11 cellular contexts compared by ENCODE assay signal in genomic region chr3:30605005-30605404, GRCh38. TPM values are rescaled to one million over a fixed set of nuclear protein-coding genes. Genes with fewer than 3 reads are reported as not detected.
A peak's percentile ranks its signal among the peaks of the same experiment; 100 is the strongest.
DNase-seq lines count a peak whose midpoint lies in the region; ATAC-seq, FAIRE-seq and TF ChIP-seq lines count a peak whose summit lies in the region.
"Had no signal": no experiment of that assay in that cellular context is flagged by ENCODE, and none has a peak within 500 bp of the region (broad histone marks: within the 10 kb centered on the region; RNA-seq: fewer than 3 reads in every experiment).

No MANE protein-coding gene starts in this region.

- no peaks in the 10 kb centered on the region for H3K9me1 ChIP-seq in keratinocyte (ENCODE audit: control insufficient read depth, extremely low read depth, insufficient read depth, low read length)

- peaks cover 35% of the 10 kb centered on the region for H3K79me2 ChIP-seq in keratinocyte (ENCODE audit: control insufficient read depth, insufficient read depth, low read length)

- H3K4me2 ChIP-seq in keratinocyte (ENCODE audit: control insufficient read depth, extremely low read depth, insufficient read depth, low read depth, low read length) = peak overlapping the region; percentile 91

- H3K27ac ChIP-seq in keratinocyte (ENCODE audit: control insufficient read depth, insufficient read depth, low read length) = peak overlapping the region; percentile 91

- peaks cover 47% of the 10 kb centered on the region for H3K4me1 Mint-ChIP-seq in T-helper 1 cell treated with Interleukin-12 subunit alpha and Interleukin-12 subunit beta and Interleukin-4 antibody, amounts not matched to agents 30 μg/mL and 1 μg/mL, for 36 hours (ENCODE audit: low read depth)
- peaks cover 80% of the 10 kb centered on the region for H3K4me1 Mint-ChIP-seq in activated B cell treated with CpG ODN at 0.5 μM for 24 hours
- peaks cover 41 to 65% of the 10 kb centered on the region in 2 donors for H3K4me1 Mint-ChIP-seq in stimulated activated naive B cell treated with anti-CD40 and anti-IgM and Interleukin-4, amounts not matched to agents 10 μg/mL and 1 μg/mL and 100 μg/mL, for 72 hours

- dilution Hi-C loops in keratinocyte (cut with MboI; ENCODE audit: extremely low pct_ligation_motif_present, low sequenced_read_pairs) = no loop called here

- DNase-seq in T-helper 1 cell = no peak
- no peak for DNase-seq in activated B cell treated with CpG ODN at 0.5 μM for 24 hours
- no peak for DNase-seq in keratinocyte (ENCODE audit: low read depth, low spot score)
- DNase-seq in stimulated activated naive B cell treated with anti-CD40 and anti-IgM and Interleukin-4, amounts not matched to agents 10 μg/mL and 1 μg/mL and 100 μg/mL, for 72 hours = no peak
- no peak for DNase-seq in NCI-H1417 treated with DMSO at 0.1 percent for 48 hours (lab: John Stamatoyannopoulos, UW)
- DNase-seq: aorta, NCI-H345 had no signal

- no peaks in the 10 kb centered on the region for H3K9me3 Mint-ChIP-seq in T-helper 1 cell treated with Interleukin-12 subunit alpha and Interleukin-12 subunit beta and Interleukin-4 antibody, amounts not matched to agents 30 μg/mL and 1 μg/mL, for 36 hours
- H3K9me3 Mint-ChIP-seq in activated B cell treated with CpG ODN at 0.5 μM for 24 hours = no peaks in the 10 kb centered on the region
- no peaks in the 10 kb centered on the region for H3K9me3 Mint-ChIP-seq in stimulated activated naive B cell treated with anti-CD40 and anti-IgM and Interleukin-4, amounts not matched to agents 10 μg/mL and 1 μg/mL and 100 μg/mL, for 72 hours

- TF ChIP-seq CTCF in activated B cell treated with CpG ODN at 0.5 μM for 24 hours (IDR thresholded peaks at IDR 0.05) (no peak), keratinocyte (optimal IDR thresholded peaks at IDR 0.05 in 1 of 3, IDR thresholded peaks at IDR 0.05 in 1 of 3, conservative IDR thresholded peaks at IDR 0.05 in 1 of 3; ENCODE audit: extremely low read depth in 1 of 3, insufficient read depth in 2 of 3, low read length in 3 of 3) (no peak)

- POLR2A ChIA-PET in activated B cell treated with CpG ODN at 0.5 μM for 24 hours (lab: Charles Lee) = interaction anchor here (0.8 to 4.9 kb wide), 8 partner anchors 13 to 130 kb away, joined by 3 to 79 read pairs (median 4); no protein-coding TSS in a partner anchor

- intact Hi-C loops in activated B cell treated with CpG ODN at 0.5 μM for 24 hours (cut with micrococcal nuclease) = loop anchor here (5.0 to 10.0 kb wide), 2 partner anchors 273 to 1350 kb away; no protein-coding TSS in a partner anchor

- no peaks in the 10 kb centered on the region for H3K27me3 Mint-ChIP-seq in T-helper 1 cell treated with Interleukin-12 subunit alpha and Interleukin-12 subunit beta and Interleukin-4 antibody, amounts not matched to agents 30 μg/mL and 1 μg/mL, for 36 hours (ENCODE audit: low read depth)
- H3K27me3 Mint-ChIP-seq in activated B cell treated with CpG ODN at 0.5 μM for 24 hours = no peaks in the 10 kb centered on the region
- no peaks in the 10 kb centered on the region for H3K27me3 Mint-ChIP-seq in stimulated activated naive B cell treated with anti-CD40 and anti-IgM and Interleukin-4, amounts not matched to agents 10 μg/mL and 1 μg/mL and 100 μg/mL, for 72 hours

- CTCF ChIA-PET in activated B cell treated with CpG ODN at 0.5 μM for 24 hours (lab: Charles Lee) = interaction anchor here (1.2 to 1.9 kb wide), 4 partner anchors 53 to 285 kb away, joined by 3 to 7 read pairs (median 4); no protein-coding TSS in a partner anchor

- peaks cover 11% of the 10 kb centered on the region for H3K36me3 Mint-ChIP-seq in T-helper 1 cell treated with Interleukin-12 subunit alpha and Interleukin-12 subunit beta and Interleukin-4 antibody, amounts not matched to agents 30 μg/mL and 1 μg/mL, for 36 hours (ENCODE audit: low read depth)
- peaks cover 28% of the 10 kb centered on the region for H3K36me3 Mint-ChIP-seq in activated B cell treated with CpG ODN at 0.5 μM for 24 hours (ENCODE audit: low read depth)
- peaks cover 9 to 17% of the 10 kb centered on the region in 2 donors for H3K36me3 Mint-ChIP-seq in stimulated activated naive B cell treated with anti-CD40 and anti-IgM and Interleukin-4, amounts not matched to agents 10 μg/mL and 1 μg/mL and 100 μg/mL, for 72 hours

- peak overlapping the region in 1 of 3 experiments; percentile 97 for H3K4me3 ChIP-seq in keratinocyte (ENCODE audit: control insufficient read depth in 2 of 3, extremely low read depth in 1 of 3, insufficient read depth in 2 of 3, low read depth in 1 of 3, low read length in 3 of 3)

- H3K36me3 ChIP-seq in keratinocyte (ENCODE audit: control insufficient read depth in 2 of 2, extremely low read depth in 1 of 2, insufficient read depth in 2 of 2, low read length in 2 of 2) = peaks cover 0 to 3% of the 10 kb centered on the region in 2 experiments

- peaks cover 22% of the 10 kb centered on the region for H3K4me1 ChIP-seq in keratinocyte (ENCODE audit: control insufficient read depth, extremely low read depth, insufficient read depth, low read length)

- no peaks in the 10 kb centered on the region for H3K9me3 ChIP-seq in keratinocyte (ENCODE audit: control insufficient read depth, low read depth, low read length)

- peak overlapping the region; percentile 84 for H3K4me3 Mint-ChIP-seq in T-helper 1 cell treated with Interleukin-12 subunit alpha and Interleukin-12 subunit beta and Interleukin-4 antibody, amounts not matched to agents 30 μg/mL and 1 μg/mL, for 36 hours
- H3K4me3 Mint-ChIP-seq in activated B cell treated with CpG ODN at 0.5 μM for 24 hours = peak overlapping the region; percentile 94
- peak overlapping the region; percentile 76 to 97 for H3K4me3 Mint-ChIP-seq in stimulated activated naive B cell treated with anti-CD40 and anti-IgM and Interleukin-4, amounts not matched to agents 10 μg/mL and 1 μg/mL and 100 μg/mL, for 72 hours

- peak overlapping the region; percentile 95 for H3K27ac Mint-ChIP-seq in T-helper 1 cell treated with Interleukin-12 subunit alpha and Interleukin-12 subunit beta and Interleukin-4 antibody, amounts not matched to agents 30 μg/mL and 1 μg/mL, for 36 hours
- H3K27ac Mint-ChIP-seq in activated B cell treated with CpG ODN at 0.5 μM for 24 hours = peak overlapping the region; percentile 99
- peak overlapping the region; percentile 83 for H3K27ac Mint-ChIP-seq in stimulated activated naive B cell treated with anti-CD40 and anti-IgM and Interleukin-4, amounts not matched to agents 10 μg/mL and 1 μg/mL and 100 μg/mL, for 72 hours

- no peak overlapping the region for H2AFZ ChIP-seq in keratinocyte (ENCODE audit: control insufficient read depth, low read length)

- peak; percentile 13 for FAIRE-seq in keratinocyte (lab: Jason Lieb, UNC)
- FAIRE-seq: HTR-8/SVneo had no signal

- ATAC-seq in activated B cell treated with CpG ODN at 0.5 μM for 24 hours (ENCODE audit: low read depth) (no peak), GM21367 (IDR thresholded peaks at IDR 0.05; ENCODE audit: unreplicated experiment) (no peak), GM18909 (IDR thresholded peaks at IDR 0.05; ENCODE audit: poor library complexity, unreplicated experiment) (no peak)
- ATAC-seq in stimulated activated naive B cell treated with anti-CD40 and anti-IgM and Interleukin-4, amounts not matched to agents 10 μg/mL and 1 μg/mL and 100 μg/mL, for 72 hours (replicated peaks) = no peak

- H4K20me1 ChIP-seq in keratinocyte (ENCODE audit: control insufficient read depth, extremely low read depth, insufficient read depth, low read length) = no peaks in the 10 kb centered on the region

- no peak overlapping the region for H3K9ac ChIP-seq in keratinocyte (ENCODE audit: control insufficient read depth, extremely low read depth, insufficient read depth, low read length)

- no peaks in the 10 kb centered on the region for H3K27me3 ChIP-seq in keratinocyte (ENCODE audit: control insufficient read depth, extremely low read depth, insufficient read depth, low read length)

RNA-seq across cellular contexts. Expression of gene TGFBR2, which starts 1.4 kb away (rescaled TPM):
- 99.1 and 104 TPM in 2 replicates for total RNA-seq in activated B cell treated with CpG ODN at 0.5 μM for 24 hours
- polyA plus RNA-seq in keratinocyte = 250 to 402 TPM (median 303 TPM) in 3 replicates
- 39.9 TPM for polyA plus RNA-seq in keratinocyte (2011; ENCODE audit: low read depth)
- polyA plus RNA-seq in keratinocyte (2011; cell fraction: cytosol; rRNA removed) = 201 and 293 TPM in 2 replicates
- polyA plus RNA-seq in keratinocyte (2011; cell fraction: nucleus; rRNA removed) = 332 and 361 TPM in 2 replicates
- polyA plus RNA-seq in keratinocyte (2012; ENCODE audit: low replicate concordance) = 37.4 and 256 TPM in 2 replicates
- polyA minus RNA-seq in keratinocyte = 379 to 451 TPM (median 420 TPM) in 3 replicates
- polyA minus RNA-seq in keratinocyte (2011; cell fraction: cytosol; rRNA and poly(A)+ RNA removed) = 312 TPM
- 400 and 638 TPM in 2 replicates for polyA minus RNA-seq in keratinocyte (2011; cell fraction: nucleus; rRNA and poly(A)+ RNA removed)
